22 cellular contexts compared by ENCODE assay signal in genomic region chr13:19663416-19663979, GRCh38. TPM values are rescaled to one million over a fixed set of nuclear protein-coding genes. Genes with fewer than 3 reads are reported as not detected.
DNase-seq lines count a peak whose midpoint lies in the region; ATAC-seq, FAIRE-seq and TF ChIP-seq lines count a peak whose summit lies in the region.
"Had no signal": no experiment of that assay in that cellular context is flagged by ENCODE, and none has a peak within 500 bp of the region (broad histone marks: within the 10 kb centered on the region; RNA-seq: fewer than 3 reads in every experiment).

No MANE protein-coding gene starts in this region.

- H3K4me3 Mint-ChIP-seq in activated naive CD8-positive, alpha-beta T cell, result no peak overlapping the region
- no peak overlapping the region for H3K4me3 Mint-ChIP-seq in activated naive CD8-positive, alpha-beta T cell treated with anti-CD3 and anti-CD28 coated beads, Interleukin-2, amount 50 U/mL, for 24 hours
- H3K4me3 Mint-ChIP-seq in activated naive CD8-positive, alpha-beta T cell treated with anti-CD3 and anti-CD28 coated beads for 36 hours, result no peak overlapping the region
- H3K4me3 Mint-ChIP-seq in stimulated activated effector memory CD8-positive, alpha-beta T cell treated with anti-CD3 and anti-CD28 coated beads, Interleukin-12 subunit alpha, Interleukin-12 subunit beta, amount 100 ng/mL, for 72 hours, result no peak overlapping the region
- H3K4me3 Mint-ChIP-seq: HFFc6, IgD-negative memory B cell had no signal

- H3K9me3 Mint-ChIP-seq in activated naive CD8-positive, alpha-beta T cell (ENCODE audit: low read depth), result no peaks in the 10 kb centered on the region
- no peaks in the 10 kb centered on the region for H3K9me3 Mint-ChIP-seq in activated naive CD8-positive, alpha-beta T cell treated with anti-CD3 and anti-CD28 coated beads, Interleukin-2, amount 50 U/mL, for 24 hours
- H3K9me3 Mint-ChIP-seq in activated naive CD8-positive, alpha-beta T cell treated with anti-CD3 and anti-CD28 coated beads for 36 hours, result peaks cover 2% of the 10 kb centered on the region
- H3K9me3 Mint-ChIP-seq in stimulated activated effector memory CD8-positive, alpha-beta T cell treated with anti-CD3 and anti-CD28 coated beads, Interleukin-12 subunit alpha, Interleukin-12 subunit beta, amount 100 ng/mL, for 72 hours, result no peaks in the 10 kb centered on the region
- H3K9me3 Mint-ChIP-seq: HFFc6 had no signal

- H3K36me3 ChIP-seq in lower lobe of right lung, result peaks cover 100% of the 10 kb centered on the region

- no peak for DNase-seq in activated naive CD8-positive, alpha-beta T cell treated with anti-CD3 and anti-CD28 coated beads, Interleukin-2, amount 50 U/mL, for 24 hours
- no peak for DNase-seq in activated naive CD8-positive, alpha-beta T cell treated with anti-CD3 and anti-CD28 coated beads for 36 hours
- DNase-seq in lower lobe of right lung (no peak), NCI-H1105 treated with DMSO at 0.1 percent for 48 hours (lab: John Stamatoyannopoulos, UW) (no peak), H54 (ENCODE audit: insufficient read length, low spot score) (no peak)
- no peak for DNase-seq in stimulated activated effector memory CD8-positive, alpha-beta T cell treated with anti-CD3 and anti-CD28 coated beads, Interleukin-12 subunit alpha, Interleukin-12 subunit beta, amount 100 ng/mL, for 72 hours (ENCODE audit: low spot score in 2 of 2)
- DNase-seq: DND-41, GDM1, GOT3, HFFc6, NCI-H1417, NCI-H187 treated with DMSO at 0.1 percent for 48 hours, NCI-H2171, NCI-H446, NCI-H69, PC-3 had no signal

- FAIRE-seq in H54 (lab: Jason Lieb, UNC), result no peak
- FAIRE-seq: GM12891, GM18507 had no signal

- intact Hi-C loops in lower lobe of right lung (cut with DNase I), result no loop called here

- H3K4me1 ChIP-seq in lower lobe of right lung, result no peaks in the 10 kb centered on the region
- H3K4me1 ChIP-seq: SJSA1 had no signal

- no peaks in the 10 kb centered on the region for H3K27me3 Mint-ChIP-seq in activated naive CD8-positive, alpha-beta T cell
- H3K27me3 Mint-ChIP-seq in activated naive CD8-positive, alpha-beta T cell treated with anti-CD3 and anti-CD28 coated beads, Interleukin-2, amount 50 U/mL, for 24 hours, result no peaks in the 10 kb centered on the region
- H3K27me3 Mint-ChIP-seq in activated naive CD8-positive, alpha-beta T cell treated with anti-CD3 and anti-CD28 coated beads for 36 hours, result no peaks in the 10 kb centered on the region
- H3K27me3 Mint-ChIP-seq: IgD-negative memory B cell had no signal

- no peaks in the 10 kb centered on the region for H3K27me3 ChIP-seq in lower lobe of right lung (ENCODE audit: low read depth)
- H3K27me3 ChIP-seq: SJSA1 had no signal

- H3K4me3 ChIP-seq in lower lobe of right lung, result no peak overlapping the region
- H3K4me3 ChIP-seq: SJSA1 had no signal

- TF ChIP-seq POLR2A in H54 (IDR thresholded peaks at IDR 0.05; ENCODE audit: low read depth, low read length), result no peak

- no peak for ATAC-seq in activated naive CD8-positive, alpha-beta T cell treated with anti-CD3 and anti-CD28 coated beads, Interleukin-2, amount 50 U/mL, for 24 hours
- ATAC-seq in lower lobe of right lung (peak; percentile 13 to 22), HG03571 (IDR thresholded peaks at IDR 0.05; ENCODE audit: unreplicated experiment) (no peak)
- ATAC-seq in stimulated activated effector memory CD8-positive, alpha-beta T cell treated with anti-CD3 and anti-CD28 coated beads, Interleukin-12 subunit alpha, Interleukin-12 subunit beta, amount 100 ng/mL, for 72 hours, result no peak
- ATAC-seq: PC-3 had no signal

- H3K27ac ChIP-seq in lower lobe of right lung, result no peak overlapping the region
- H3K27ac ChIP-seq: SJSA1 had no signal

- peaks cover 9% of the 10 kb centered on the region for H3K4me1 Mint-ChIP-seq in activated naive CD8-positive, alpha-beta T cell (ENCODE audit: low read depth)
- H3K4me1 Mint-ChIP-seq in activated naive CD8-positive, alpha-beta T cell treated with anti-CD3 and anti-CD28 coated beads, Interleukin-2, amount 50 U/mL, for 24 hours, result no peaks in the 10 kb centered on the region
- H3K4me1 Mint-ChIP-seq in activated naive CD8-positive, alpha-beta T cell treated with anti-CD3 and anti-CD28 coated beads for 36 hours, result no peaks in the 10 kb centered on the region
- H3K4me1 Mint-ChIP-seq in stimulated activated effector memory CD8-positive, alpha-beta T cell treated with anti-CD3 and anti-CD28 coated beads, Interleukin-12 subunit alpha, Interleukin-12 subunit beta, amount 100 ng/mL, for 72 hours, result peaks cover 10% of the 10 kb centered on the region

- TF ChIP-seq CTCF in lower lobe of right lung (IDR thresholded peaks at IDR 0.05), result no peak

- peak overlapping the region; percentile 46 for H3K27ac Mint-ChIP-seq in activated naive CD8-positive, alpha-beta T cell
- no peak overlapping the region for H3K27ac Mint-ChIP-seq in activated naive CD8-positive, alpha-beta T cell treated with anti-CD3 and anti-CD28 coated beads, Interleukin-2, amount 50 U/mL, for 24 hours
- peak overlapping the region; percentile 72 for H3K27ac Mint-ChIP-seq in activated naive CD8-positive, alpha-beta T cell treated with anti-CD3 and anti-CD28 coated beads for 36 hours
- peak overlapping the region; percentile 90 for H3K27ac Mint-ChIP-seq in stimulated activated effector memory CD8-positive, alpha-beta T cell treated with anti-CD3 and anti-CD28 coated beads, Interleukin-12 subunit alpha, Interleukin-12 subunit beta, amount 100 ng/mL, for 72 hours
- H3K27ac Mint-ChIP-seq: HFFc6 had no signal

- H3K9me3 ChIP-seq in lower lobe of right lung, result no peaks in the 10 kb centered on the region
- H3K9me3 ChIP-seq: SJSA1 had no signal

- peaks cover 2% of the 10 kb centered on the region for H3K36me3 Mint-ChIP-seq in activated naive CD8-positive, alpha-beta T cell
- peaks cover 58% of the 10 kb centered on the region for H3K36me3 Mint-ChIP-seq in activated naive CD8-positive, alpha-beta T cell treated with anti-CD3 and anti-CD28 coated beads, Interleukin-2, amount 50 U/mL, for 24 hours (ENCODE audit: low read depth)
- H3K36me3 Mint-ChIP-seq in activated naive CD8-positive, alpha-beta T cell treated with anti-CD3 and anti-CD28 coated beads for 36 hours, result peaks cover 33% of the 10 kb centered on the region
- H3K36me3 Mint-ChIP-seq in stimulated activated effector memory CD8-positive, alpha-beta T cell treated with anti-CD3 and anti-CD28 coated beads, Interleukin-12 subunit alpha, Interleukin-12 subunit beta, amount 100 ng/mL, for 72 hours, result peaks cover 100% of the 10 kb centered on the region

RNA-seq across cellular contexts. Expression of gene MPHOSPH8, which starts 30.0 kb away (rescaled TPM):
- total RNA-seq in activated naive CD8-positive, alpha-beta T cell treated with anti-CD3 and anti-CD28 coated beads for 36 hours, result 10 to 100 TPM; 27.6 to 31.3 TPM
- 46.5 TPM for total RNA-seq in lower lobe of right lung

Comparison
In these comparisons a context has a peak if more than half of its experiments do, and no peak if none do; other contexts are left out.
1. ATAC-seq: peak in lower lobe of right lung (2 of 2); none in activated naive CD8-positive, alpha-beta T cell treated with anti-CD3 and anti-CD28 coated beads, Interleukin-2, amount 50 U/mL, for 24 hours (single experiment), stimulated activated effector memory CD8-positive, alpha-beta T cell treated with anti-CD3 and anti-CD28 coated beads, Interleukin-12 subunit alpha, Interleukin-12 subunit beta, amount 100 ng/mL, for 72 hours (single experiment) and HG03571 (single experiment).